In genomic region chr9:112322701-112323377, GRCh38 we compare ENCODE assay signal across 27 cellular contexts. TPM values are rescaled to one million over a fixed set of nuclear protein-coding genes. Genes with fewer than 3 reads are reported as not detected.
DNase-seq lines count a peak whose midpoint lies in the region; ATAC-seq, FAIRE-seq and TF ChIP-seq lines count a peak whose summit lies in the region.
"Had no signal": no experiment of that assay in that cellular context is flagged by ENCODE, and none has a peak within 500 bp of the region (broad histone marks: within the 10 kb centered on the region; RNA-seq: fewer than 3 reads in every experiment).

No MANE protein-coding gene starts in this region.

- FAIRE-seq in GM12878 (lab: Jason Lieb, UNC), result no peak
- FAIRE-seq: colon, GM18507, kidney had no signal

- ATAC-seq in CD4-positive, CD25-positive, alpha-beta regulatory T cell (ENCODE audit: low read depth in 2 of 2), result no peak
- ATAC-seq in GM23338, result no peak
- ATAC-seq in GM12878, result no peak
- ATAC-seq in mucosa of descending colon, result peak; percentile 84
- ATAC-seq in HG02840 (IDR thresholded peaks at IDR 0.05; ENCODE audit: low FRiP score, unreplicated experiment), result no peak
- ATAC-seq: lower lobe of right lung had no signal

- SMC1A ChIA-PET in GM12878 (lab: Charles Lee; ENCODE audit: uncharacterized antibody, unreplicated experiment), result interaction anchor here (1.2 kb wide), 1 partner anchor 210 kb away, joined by 4 read pairs; no protein-coding TSS in a partner anchor

- no peak overlapping the region for H3K23ac ChIP-seq in mesenchymal stem cell (ENCODE audit: low read length in 2 of 2)

- no peaks in the 10 kb centered on the region for H3K27me3 Mint-ChIP-seq in CD4-positive, CD25-positive, alpha-beta regulatory T cell
- peaks cover 5% of the 10 kb centered on the region for H3K27me3 Mint-ChIP-seq in GM23338 (ENCODE audit: insufficient read depth, low read depth, poor library complexity)
- H3K27me3 Mint-ChIP-seq: activated CD4-positive, alpha-beta T cell treated with anti-CD3 and anti-CD28 coated beads, Interleukin-2, amount 10 ng/mL, durations not matched to agents 24 days and 14 days had no signal

- RAD21 ChIA-PET in GM12878 (lab: Charles Lee; ENCODE audit: unreplicated experiment), result no interaction called here

- in situ Hi-C loops in GM12878 (cut with MboI), result no loop called here

- TF ChIP-seq CTCF in GM23338 (conservative IDR thresholded peaks at IDR 0.05; ENCODE audit: low read depth in 2 of 2) (no peak), GM12878 (IDR thresholded peaks at IDR 0.05 in 2 of 3, conservative IDR thresholded peaks at IDR 0.05 in 1 of 3; ENCODE audit: control insufficient read depth in 2 of 3, extremely low read depth in 1 of 3, insufficient read depth in 1 of 3, low read depth in 3 of 3, low read length in 3 of 3) (no peak), mucosa of descending colon (IDR thresholded peaks at IDR 0.05) (no peak)

- H3K14ac ChIP-seq in mesenchymal stem cell (ENCODE audit: low read length in 2 of 2), result no peak overlapping the region

- no peaks in the 10 kb centered on the region for H3K27me3 ChIP-seq in CD4-positive, CD25-positive, alpha-beta regulatory T cell (ENCODE audit: control insufficient read depth, insufficient read depth, low read length)
- H3K27me3 ChIP-seq in GM23338 (ENCODE audit: insufficient read depth) (no peaks in the 10 kb centered on the region), GM12878 (replicated peaks in 1 of 2; ENCODE audit: control insufficient read depth in 2 of 2, insufficient read depth in 2 of 2, low read length in 1 of 2) (no peaks in the 10 kb centered on the region), mesenchymal stem cell (ENCODE audit: control insufficient read depth in 1 of 2, insufficient read depth in 1 of 2, low read length in 2 of 2) (no peaks in the 10 kb centered on the region)
- H3K27me3 ChIP-seq: BLaER1 treated with 17β-estradiol and CSF1 and Interleukin-3, amounts not matched to agents 10 nM and 100 nM; MG63; tibial nerve had no signal

- no peak overlapping the region for H3K4ac ChIP-seq in mesenchymal stem cell (ENCODE audit: low read depth in 1 of 2, low read length in 2 of 2)

- H3K9ac ChIP-seq in GM12878 (ENCODE audit: control insufficient read depth, insufficient read depth, low read length) (no peak overlapping the region), mesenchymal stem cell (ENCODE audit: low read length) (no peak overlapping the region)
- H3K9ac ChIP-seq: BLaER1 treated with 17β-estradiol and CSF1 and Interleukin-3, amounts not matched to agents 10 nM and 100 nM; SK-N-SH had no signal

- H2AFZ ChIP-seq in GM23338 (no peak overlapping the region), GM12878 (ENCODE audit: control insufficient read depth, low read depth, low read length) (no peak overlapping the region), mesenchymal stem cell (ENCODE audit: low read depth, low read length) (no peak overlapping the region)

- no peak for TF ChIP-seq EP300 in GM12878 (IDR thresholded peaks at IDR 0.05; ENCODE audit: borderline replicate concordance in 1 of 2, control insufficient read depth in 1 of 2, low read depth in 2 of 2, low read length in 2 of 2)

- H3K27ac Mint-ChIP-seq in CD4-positive, CD25-positive, alpha-beta regulatory T cell, result peak overlapping the region in 1 of 3 donors; percentile 3
- 0 out of 2 replicates have a peak overlapping the region, but pooled peaks have one; percentile 30 for H3K27ac Mint-ChIP-seq in GM23338

- H3K4me3 Mint-ChIP-seq in CD4-positive, CD25-positive, alpha-beta regulatory T cell, result peak overlapping the region in 3 of 4 donors; percentile 31 to 58 (median 36)
- H3K4me3 Mint-ChIP-seq in GM23338, result no peak overlapping the region
- H3K4me3 Mint-ChIP-seq: activated CD4-positive, alpha-beta T cell treated with anti-CD3 and anti-CD28 coated beads, Interleukin-2, amount 10 ng/mL, durations not matched to agents 24 days and 14 days had no signal

- no peaks in the 10 kb centered on the region for H3K79me1 ChIP-seq in mesenchymal stem cell (replicated peaks; ENCODE audit: low read length, poor library complexity, severe bottlenecking)

- POLR2A ChIA-PET in GM12878 (lab: Charles Lee), result interaction anchor here (0.7 kb wide), 1 partner anchor 254 kb away, joined by 5 read pairs; no protein-coding TSS in a partner anchor

- peaks cover 0 to 12% (median 2%) of the 10 kb centered on the region in 7 donors for H3K9me3 Mint-ChIP-seq in CD4-positive, CD25-positive, alpha-beta regulatory T cell
- no peaks in the 10 kb centered on the region for H3K9me3 Mint-ChIP-seq in GM23338

- peaks cover 0 to 10% of the 10 kb centered on the region in 2 experiments for H3K9me3 ChIP-seq in CD4-positive, CD25-positive, alpha-beta regulatory T cell (ENCODE audit: control insufficient read depth in 2 of 2, low read length in 2 of 2)
- H3K9me3 ChIP-seq in GM12878 (replicated peaks; ENCODE audit: control insufficient read depth, insufficient read depth, low read length) (peaks cover 8% of the 10 kb centered on the region; the same call in 2 of the 3 replicates), mucosa of descending colon (peaks cover 3% of the 10 kb centered on the region), mesenchymal stem cell (ENCODE audit: control insufficient read depth, low read length) (no peaks in the 10 kb centered on the region)
- H3K9me3 ChIP-seq: HAP-1, lower lobe of right lung, SK-N-SH had no signal

- TF ChIP-seq RAD21 in GM12878 (IDR thresholded peaks at IDR 0.05; ENCODE audit: insufficient read depth, low read depth, low read length), result no peak

- no peak overlapping the region for H3K4me3 ChIP-seq in CD4-positive, CD25-positive, alpha-beta regulatory T cell (ENCODE audit: low read depth, low read length)
- H3K4me3 ChIP-seq in GM23338 (no peak overlapping the region), GM12878 (no peak overlapping the region), mucosa of descending colon (no peak overlapping the region), mesenchymal stem cell (ENCODE audit: insufficient read depth in 1 of 2, low read depth in 1 of 2, low read length in 2 of 2) (no peak overlapping the region)
- H3K4me3 ChIP-seq: BLaER1 treated with 17β-estradiol and CSF1 and Interleukin-3, amounts not matched to agents 10 nM and 100 nM; HAP-1; lower lobe of right lung; MG63; tibial nerve had no signal

- H3K36me3 ChIP-seq in CD4-positive, CD25-positive, alpha-beta regulatory T cell (ENCODE audit: control insufficient read depth, insufficient read depth, low read length), result peaks cover 15% of the 10 kb centered on the region
- H3K36me3 ChIP-seq in GM23338 (ENCODE audit: insufficient read depth), result no peaks in the 10 kb centered on the region
- peaks cover 0 to 9% of the 10 kb centered on the region in 2 experiments; a peak in 3 of 4 replicates for H3K36me3 ChIP-seq in GM12878 (ENCODE audit: control insufficient read depth in 2 of 2, insufficient read depth in 2 of 2, low read length in 1 of 2)
- H3K36me3 ChIP-seq in mucosa of descending colon (ENCODE audit: low read depth), result no peaks in the 10 kb centered on the region
- H3K36me3 ChIP-seq in mesenchymal stem cell (ENCODE audit: control insufficient read depth in 1 of 2, insufficient read depth in 2 of 2, low read depth in 1 of 2, low read length in 2 of 2), result no peaks in the 10 kb centered on the region
- H3K36me3 ChIP-seq: HAP-1, lower lobe of right lung had no signal

- intact Hi-C loops in GM12878 (cut with micrococcal nuclease; ENCODE audit: unreplicated experiment), result no loop called here
- intact Hi-C loops in mucosa of descending colon (cut with DNase I, micrococcal nuclease), result no loop called here

- no peak overlapping the region for H3K18ac ChIP-seq in mesenchymal stem cell (ENCODE audit: low read depth in 1 of 2, low read length in 2 of 2)

- TF ChIP-seq POLR2A in GM12878 (IDR thresholded peaks at IDR 0.05; ENCODE audit: low read depth, low read length), result no peak

- no peak overlapping the region for H2BK5ac ChIP-seq in mesenchymal stem cell (ENCODE audit: low read depth, low read length, poor library complexity, severe bottlenecking)

- H3F3A ChIP-seq in GM23338 (replicated peaks; ENCODE audit: low read depth), result no peaks in the 10 kb centered on the region

- BruUV-seq in GM12878 (replicated peaks; lab: Mats Ljungman, UMichigan), result no TSS peak

- H3K27ac ChIP-seq in CD4-positive, CD25-positive, alpha-beta regulatory T cell (ENCODE audit: insufficient read depth, low read length, poor library complexity, severe bottlenecking), result no peak overlapping the region
- no peak overlapping the region for H3K27ac ChIP-seq in GM23338 (ENCODE audit: low read depth)
- H3K27ac ChIP-seq in GM12878 (ENCODE audit: control insufficient read depth, insufficient read depth), result no peak overlapping the region
- no peak overlapping the region for H3K27ac ChIP-seq in mesenchymal stem cell (ENCODE audit: low read length, poor library complexity, severe bottlenecking)
- H3K27ac ChIP-seq: BLaER1 treated with 17β-estradiol and CSF1 and Interleukin-3, amounts not matched to agents 10 nM and 100 nM; lower lobe of right lung; tibial nerve had no signal

- H4K8ac ChIP-seq in mesenchymal stem cell (ENCODE audit: low read length), result no peak overlapping the region

- H2AK5ac ChIP-seq in mesenchymal stem cell (ENCODE audit: low read length, severe bottlenecking), result no peak overlapping the region

- peaks cover 51 to 86% (median 67%) of the 10 kb centered on the region in 4 donors for H3K4me1 Mint-ChIP-seq in CD4-positive, CD25-positive, alpha-beta regulatory T cell
- peaks cover 42% of the 10 kb centered on the region for H3K4me1 Mint-ChIP-seq in GM23338

- H3K79me2 ChIP-seq in GM23338 (replicated peaks; ENCODE audit: insufficient read depth), result peaks cover 100% of the 10 kb centered on the region
- peaks cover 85% of the 10 kb centered on the region for H3K79me2 ChIP-seq in GM12878 (ENCODE audit: control insufficient read depth, insufficient read depth, low read length)

- H3K4me1 ChIP-seq in CD4-positive, CD25-positive, alpha-beta regulatory T cell (ENCODE audit: control insufficient read depth, insufficient read depth, low read length, poor library complexity, severe bottlenecking), result peaks cover 34% of the 10 kb centered on the region
- peaks cover 33% of the 10 kb centered on the region for H3K4me1 ChIP-seq in GM23338 (ENCODE audit: insufficient read depth)
- H3K4me1 ChIP-seq in GM12878 (ENCODE audit: control insufficient read depth, insufficient read depth, low read length), result peaks cover 22% of the 10 kb centered on the region
- H3K4me1 ChIP-seq in mucosa of descending colon (ENCODE audit: low read depth), result peaks cover 23% of the 10 kb centered on the region
- peaks cover 12% of the 10 kb centered on the region for H3K4me1 ChIP-seq in mesenchymal stem cell (ENCODE audit: control insufficient read depth, insufficient read depth, low read depth, low read length)

- H3K9me2 ChIP-seq in GM23338 (ENCODE audit: insufficient read depth), result no peaks in the 10 kb centered on the region
- H3K9me2 ChIP-seq: SK-N-SH had no signal

- CTCF ChIA-PET in GM12878 (lab: Yijun Ruan, JAX), result interaction anchor here (1.2 kb wide), 3 partner anchors 9 to 209 kb away, joined by 3 to 5 read pairs (median 3); no protein-coding TSS in a partner anchor

- no peak overlapping the region for H2BK12ac ChIP-seq in mesenchymal stem cell (ENCODE audit: low read length in 2 of 2)

- H4K91ac ChIP-seq in mesenchymal stem cell (ENCODE audit: low read length), result no peak overlapping the region

- no peak overlapping the region for H3K4me2 ChIP-seq in GM23338
- peak overlapping the region; percentile 27 for H3K4me2 ChIP-seq in GM12878 (ENCODE audit: control insufficient read depth, insufficient read depth)
- no peak overlapping the region for H3K4me2 ChIP-seq in mesenchymal stem cell (ENCODE audit: low read length, poor library complexity, severe bottlenecking)
- H3K4me2 ChIP-seq: BLaER1 treated with 17β-estradiol and CSF1 and Interleukin-3, amounts not matched to agents 10 nM and 100 nM; SK-N-SH had no signal

- 83% methylated on average over 5 of the region's 5 CpGs for WGBS in GM12878 (ENCODE audit: insufficient coverage, insufficient replicate concordance, low lambda C conversion rate, missing lambda C conversion rate)
- WGBS in mesenchymal stem cell, result 95% methylated on average over 5 of the region's 5 CpGs

- DNase-seq in CD4-positive, CD25-positive, alpha-beta regulatory T cell, result no peak
- DNase-seq in GM23338 (ENCODE audit: low spot score), result no peak
- no peak for DNase-seq in GM12878 (ENCODE audit: low read depth, low spot score)
- DNase-seq in mucosa of descending colon, result no peak
- DNase-seq in mesenchymal stem cell, result no peak
- no peak for DNase-seq in Kasumi-1 (lab: John Stamatoyannopoulos, UW)
- DNase-seq: activated CD4-positive, alpha-beta T cell treated with anti-CD3 and anti-CD28 coated beads, Interleukin-2, amount 10 ng/mL, durations not matched to agents 24 days and 14 days; activated naive CD4-positive, alpha-beta T cell; activated T-cell treated with anti-CD3 and anti-CD28 coated beads, Interleukin-2, amount 50 U/mL, for 1 hour; amygdala; DND-41; effector CD8-positive, alpha-beta T cell; head of caudate nucleus; kidney; lower lobe of right lung; MG63; NCI-H1105 treated with DMSO at 0.1 percent for 48 hours; NCI-H2029 treated with DMSO at 0.1 percent for 48 hours; NCI-H2227 treated with DMSO at 0.1 percent for 48 hours; NCI-H69; SK-N-SH had no signal

- peaks cover 47% of the 10 kb centered on the region for H3K36me3 Mint-ChIP-seq in CD4-positive, CD25-positive, alpha-beta regulatory T cell
- H3K36me3 Mint-ChIP-seq in GM23338 (ENCODE audit: low read depth), result 0 out of 3 replicates have a peak, but pooled peaks cover 4% of the 10 kb centered on the region

- peaks cover 27% of the 10 kb centered on the region for H4K20me1 ChIP-seq in GM23338 (replicated peaks; ENCODE audit: insufficient read depth)
- H4K20me1 ChIP-seq in GM12878 (ENCODE audit: control insufficient read depth, insufficient read depth), result no peaks in the 10 kb centered on the region

- no peak overlapping the region for H2BK15ac ChIP-seq in mesenchymal stem cell (ENCODE audit: low read depth, poor library complexity, severe bottlenecking)

- H2BK120ac ChIP-seq in mesenchymal stem cell (ENCODE audit: low read depth, low read length), result no peak overlapping the region

RNA-seq across cellular contexts. Expression of gene PTBP3, which starts 10.6 kb away (rescaled TPM):
- total RNA-seq in CD4-positive, CD25-positive, alpha-beta regulatory T cell, result 144 TPM
- 10 to 100 TPM; 49.5 to 56.8 (median 52.8) TPM for polyA plus RNA-seq in CD4-positive, CD25-positive, alpha-beta regulatory T cell
- total RNA-seq in GM23338 (2014; rRNA removed; shearing (Covaris generic)), result 91.5 and 92.9 TPM in 2 replicates
- polyA plus RNA-seq in GM23338 (2016; fragmentation: Nextera tagmentation; extraction: Ambion mirVana), result 17.4 and 20.0 TPM in 2 replicates
- 45.5 and 45.8 TPM in 2 replicates for total RNA-seq in GM12878 (2013; cell fraction: nucleolus; rRNA removed)
- total RNA-seq in GM12878 (2014; rRNA removed), result 51.1 and 61.7 TPM in 2 replicates
- total RNA-seq in GM12878 (2014; rRNA removed; fragmentation: Illumina TruSeq; extraction: Trizol), result 64.5 and 67.6 TPM in 2 replicates
- 104 and 108 TPM in 2 replicates for total RNA-seq in GM12878 (2021)
- 16.2 TPM for polyA plus RNA-seq in GM12878 (2011; ENCODE audit: low read depth)
- polyA plus RNA-seq in GM12878 (2011; rRNA removed), result 68.6 and 76.7 TPM in 2 replicates
- 62.5 and 74.4 TPM in 2 replicates for polyA plus RNA-seq in GM12878 (2011; cell fraction: cytosol; rRNA removed)
- 22.7 and 24.8 TPM in 2 replicates for polyA plus RNA-seq in GM12878 (2011; cell fraction: nucleus; rRNA removed)
- polyA plus RNA-seq in GM12878 (2012), result 26.0 and 27.3 TPM in 2 replicates
- 56.7 and 67.8 TPM in 2 replicates for polyA plus RNA-seq in GM12878 (2014; fragmentation: Illumina TruSeq; extraction: Trizol)
- polyA plus RNA-seq in GM12878 (2014; fragmentation: Nextera tagmentation; extraction: Ambion mirVana), result 10 to 100 TPM; 12.5 to 17.6 TPM
- polyA plus RNA-seq in GM12878 (2014; rRNA removed), result 32.5 and 39.3 TPM in 2 replicates
- 10 to 100 TPM; 48.0 to 54.3 TPM for polyA plus RNA-seq in GM12878 (2016; fragmentation: Nextera tagmentation; extraction: Ambion mirVana)
- polyA minus RNA-seq in GM12878 (2011; rRNA and poly(A)+ RNA removed), result 105 and 178 TPM in 2 replicates
- polyA minus RNA-seq in GM12878 (2011; cell fraction: cytosol; rRNA and poly(A)+ RNA removed), result 40.0 and 48.8 TPM in 2 replicates
- polyA minus RNA-seq in GM12878 (2011; cell fraction: nucleus; rRNA and poly(A)+ RNA removed), result 19.6 and 30.6 TPM in 2 replicates
- total RNA-seq in mucosa of descending colon, result 100 to 1,000 TPM in 2 of 3 donors, 10 to 100 TPM in 1; 69.3 to 132 (median 125) TPM
- 26.7 TPM for polyA plus RNA-seq in mesenchymal stem cell (2013, experiment 1 of 2)
- polyA plus RNA-seq in mesenchymal stem cell (2013, experiment 2 of 2), result 25.9 TPM

RNA-seq across cellular contexts. Expression of gene HSDL2, which starts 57.1 kb away (rescaled TPM):
- 15.3 TPM for total RNA-seq in CD4-positive, CD25-positive, alpha-beta regulatory T cell
- polyA plus RNA-seq in CD4-positive, CD25-positive, alpha-beta regulatory T cell, result 10 to 100 TPM; 19.5 to 30.4 (median 23.2) TPM
- 13.9 and 15.3 TPM in 2 replicates for total RNA-seq in GM23338 (2014; rRNA removed; shearing (Covaris generic))
- polyA plus RNA-seq in GM23338 (2016; fragmentation: Nextera tagmentation; extraction: Ambion mirVana), result 10.2 and 11.4 TPM in 2 replicates
- total RNA-seq in GM12878 (2013; cell fraction: nucleolus; rRNA removed), result 9.7 and 11.2 TPM in 2 replicates
- total RNA-seq in GM12878 (2014; rRNA removed), result 22.1 and 27.2 TPM in 2 replicates
- 30.9 and 33.6 TPM in 2 replicates for total RNA-seq in GM12878 (2014; rRNA removed; fragmentation: Illumina TruSeq; extraction: Trizol)
- total RNA-seq in GM12878 (2021), result 21.9 and 23.6 TPM in 2 replicates
- 17.6 TPM for polyA plus RNA-seq in GM12878 (2011; ENCODE audit: low read depth)
- 25.5 and 37.4 TPM in 2 replicates for polyA plus RNA-seq in GM12878 (2011; rRNA removed)
- polyA plus RNA-seq in GM12878 (2011; cell fraction: cytosol; rRNA removed), result 10.2 and 11.4 TPM in 2 replicates
- polyA plus RNA-seq in GM12878 (2011; cell fraction: nucleus; rRNA removed), result 6.5 and 6.9 TPM in 2 replicates
- 20.7 and 27.3 TPM in 2 replicates for polyA plus RNA-seq in GM12878 (2012)
- 28.6 and 32.6 TPM in 2 replicates for polyA plus RNA-seq in GM12878 (2014; fragmentation: Illumina TruSeq; extraction: Trizol)
- 10 to 100 TPM; 25.4 to 28.4 TPM for polyA plus RNA-seq in GM12878 (2014; fragmentation: Nextera tagmentation; extraction: Ambion mirVana)
- polyA plus RNA-seq in GM12878 (2014; rRNA removed), result 15.8 and 20.9 TPM in 2 replicates
- 10 to 100 TPM; 41.8 to 46.1 TPM for polyA plus RNA-seq in GM12878 (2016; fragmentation: Nextera tagmentation; extraction: Ambion mirVana)
- polyA minus RNA-seq in GM12878 (2011; rRNA and poly(A)+ RNA removed), result 19.6 and 33.4 TPM in 2 replicates
- 12.7 and 18.2 TPM in 2 replicates for polyA minus RNA-seq in GM12878 (2011; cell fraction: cytosol; rRNA and poly(A)+ RNA removed)
- 3.6 and 6.4 TPM in 2 replicates for polyA minus RNA-seq in GM12878 (2011; cell fraction: nucleus; rRNA and poly(A)+ RNA removed)
- total RNA-seq in mucosa of descending colon, result 10 to 100 TPM; 35.7 to 40.8 (median 38.1) TPM
- 17.9 TPM for polyA plus RNA-seq in mesenchymal stem cell (2013, experiment 1 of 2)
- 18.1 TPM for polyA plus RNA-seq in mesenchymal stem cell (2013, experiment 2 of 2)
